ENCODE assay signal across 20 cellular contexts in the genomic region with DNA sequence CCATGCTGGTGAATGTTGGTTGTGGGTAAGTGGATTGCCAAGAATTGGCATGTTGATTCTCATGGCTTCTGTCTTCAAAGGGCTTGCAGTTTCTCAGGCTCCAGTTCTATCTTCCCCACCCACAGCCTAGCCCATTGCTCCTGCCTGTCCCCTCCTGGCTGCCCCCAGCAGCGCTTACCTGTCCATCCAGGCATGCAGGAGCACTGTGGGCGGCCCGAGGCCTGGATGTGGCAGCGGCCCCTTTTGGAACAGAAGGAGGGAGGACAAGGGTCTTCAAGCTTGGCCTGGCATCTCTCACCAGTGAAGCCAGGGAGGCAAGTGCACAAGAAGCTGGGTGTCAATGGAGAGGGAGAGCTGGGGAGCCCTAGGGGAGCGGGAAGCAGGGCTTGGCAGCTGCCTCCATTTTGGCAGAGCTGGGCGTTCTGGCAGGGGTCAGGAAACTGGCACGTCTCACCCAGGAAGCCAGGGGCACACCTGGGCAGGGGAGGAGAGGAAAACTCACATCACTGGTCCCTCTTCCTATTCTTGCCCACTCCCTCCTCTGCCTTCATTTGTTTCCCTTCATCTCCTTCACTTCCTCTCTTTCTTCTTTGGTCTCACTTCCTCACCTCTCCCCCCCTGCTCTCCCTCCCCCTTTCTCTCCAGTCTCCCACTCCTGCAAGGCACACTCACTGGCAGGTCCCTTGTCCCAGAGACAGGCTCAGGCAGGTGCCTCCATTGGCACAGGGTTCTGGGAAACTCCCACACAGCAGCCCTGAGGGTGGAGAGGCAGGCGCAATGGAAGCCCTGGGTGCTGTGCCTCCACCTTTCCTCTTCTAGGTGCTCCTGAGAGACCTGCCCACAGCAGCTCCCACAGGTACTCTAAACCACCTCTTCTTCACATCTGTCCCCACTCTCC. TPM values are rescaled to one million over a fixed set of nuclear protein-coding genes. Genes with fewer than 3 reads are reported as not detected.
DNase-seq lines count a peak whose midpoint lies in the region; ATAC-seq, FAIRE-seq and TF ChIP-seq lines count a peak whose summit lies in the region.
"Had no signal": no experiment of that assay in that cellular context is flagged by ENCODE, and none has a peak within 500 bp of the region (broad histone marks: within the 10 kb centered on the region; RNA-seq: fewer than 3 reads in every experiment).

No MANE protein-coding gene starts in this region.

- H3K27me3 Mint-ChIP-seq in stimulated activated naive CD8-positive, alpha-beta T cell treated with anti-CD3 and anti-CD28 coated beads, Interleukin-15, amount 100 ng/mL, for 72 hours: peaks cover 6% of the 10 kb centered on the region
- H3K27me3 Mint-ChIP-seq in memory B cell: no peaks in the 10 kb centered on the region
- H3K27me3 Mint-ChIP-seq: activated naive CD8-positive, alpha-beta T cell treated with anti-CD3 and anti-CD28 coated beads for 36 hours had no signal

- peak overlapping the region; percentile 61 to 71 for H3K27ac Mint-ChIP-seq in stimulated activated naive CD8-positive, alpha-beta T cell treated with anti-CD3 and anti-CD28 coated beads, Interleukin-15, amount 100 ng/mL, for 72 hours
- peak overlapping the region; percentile 79 for H3K27ac Mint-ChIP-seq in memory B cell
- H3K27ac Mint-ChIP-seq: activated naive CD8-positive, alpha-beta T cell treated with anti-CD3 and anti-CD28 coated beads for 36 hours; endodermal cell had no signal

- DNase-seq in stimulated activated naive CD8-positive, alpha-beta T cell treated with anti-CD3 and anti-CD28 coated beads, Interleukin-15, amount 100 ng/mL, for 72 hours: no peak
- no peak for DNase-seq in stimulated activated naive CD8-positive, alpha-beta T cell treated with anti-CD3 and anti-CD28 coated beads, Interleukin-15, Interleukin-2, amounts not matched to agents 100 U/mL and 50 U/mL, for 24 hours
- peak; percentile 52 for DNase-seq in bronchial epithelial cell (ENCODE audit: low read depth)
- DNase-seq in memory B cell (ENCODE audit: low spot score in 2 of 2): no peak
- DNase-seq in posterior vena cava (ENCODE audit: low spot score): no peak
- no peak for DNase-seq in NCI-H2081 (lab: John Stamatoyannopoulos, UW)
- no peak for DNase-seq in GDM1 (lab: John Stamatoyannopoulos, UW)
- DNase-seq: activated naive CD8-positive, alpha-beta T cell treated with anti-CD3 and anti-CD28 coated beads for 36 hours; COR-L47; endodermal cell; GF-D8; NCI-H1417 treated with DMSO at 0.1 percent for 48 hours; NCI-H446; occipital lobe; SJCRH30; stimulated activated naive CD4-positive, alpha-beta T cell; T1000 had no signal

- no peak overlapping the region for H3K4me3 Mint-ChIP-seq in stimulated activated naive CD8-positive, alpha-beta T cell treated with anti-CD3 and anti-CD28 coated beads, Interleukin-15, amount 100 ng/mL, for 72 hours
- H3K4me3 Mint-ChIP-seq in memory B cell: peak overlapping the region; percentile 28
- H3K4me3 Mint-ChIP-seq: activated naive CD8-positive, alpha-beta T cell treated with anti-CD3 and anti-CD28 coated beads for 36 hours; endodermal cell had no signal

- H3K36me3 Mint-ChIP-seq in memory B cell: no peaks in the 10 kb centered on the region
- H3K36me3 Mint-ChIP-seq: activated naive CD8-positive, alpha-beta T cell treated with anti-CD3 and anti-CD28 coated beads for 36 hours had no signal

- no peak for ATAC-seq in stimulated activated naive CD8-positive, alpha-beta T cell treated with anti-CD3 and anti-CD28 coated beads, Interleukin-15, amount 100 ng/mL, for 72 hours
- no peak for ATAC-seq in stimulated activated naive CD8-positive, alpha-beta T cell treated with anti-CD3 and anti-CD28 coated beads, Interleukin-15, Interleukin-2, amounts not matched to agents 100 U/mL and 50 U/mL, for 24 hours
- ATAC-seq in memory B cell (ENCODE audit: low read depth): no peak
- ATAC-seq in GM18868 (IDR thresholded peaks at IDR 0.05; ENCODE audit: unreplicated experiment): no peak

- H3K4me3 ChIP-seq in bronchial epithelial cell (ENCODE audit: low read depth, low read length): no peak overlapping the region
- H3K4me3 ChIP-seq: cardiac muscle cell, SJCRH30 had no signal

- H3K9me3 Mint-ChIP-seq in stimulated activated naive CD8-positive, alpha-beta T cell treated with anti-CD3 and anti-CD28 coated beads, Interleukin-15, amount 100 ng/mL, for 72 hours: no peaks in the 10 kb centered on the region
- no peaks in the 10 kb centered on the region for H3K9me3 Mint-ChIP-seq in memory B cell
- H3K9me3 Mint-ChIP-seq: activated naive CD8-positive, alpha-beta T cell treated with anti-CD3 and anti-CD28 coated beads for 36 hours; endodermal cell had no signal

- peaks cover 19% of the 10 kb centered on the region for H3K4me1 Mint-ChIP-seq in stimulated activated naive CD8-positive, alpha-beta T cell treated with anti-CD3 and anti-CD28 coated beads, Interleukin-15, amount 100 ng/mL, for 72 hours
- peaks cover 54% of the 10 kb centered on the region for H3K4me1 Mint-ChIP-seq in memory B cell

- no peaks in the 10 kb centered on the region for H3K27me3 ChIP-seq in bronchial epithelial cell (ENCODE audit: control insufficient read depth, insufficient read depth, low read length)
- H3K27me3 ChIP-seq: cardiac muscle cell had no signal

- intact Hi-C loops in posterior vena cava (cut with DNase I): no loop called here

- no peak for FAIRE-seq in bronchial epithelial cell (lab: Jason Lieb, UNC)
- FAIRE-seq: frontal cortex had no signal

- H3K36me3 ChIP-seq in bronchial epithelial cell (ENCODE audit: control insufficient read depth, insufficient read depth, low read length): no peaks in the 10 kb centered on the region
- H3K36me3 ChIP-seq: cardiac muscle cell, SJCRH30 had no signal

- no peak for TF ChIP-seq CTCF in bronchial epithelial cell (IDR thresholded peaks at IDR 0.05; ENCODE audit: insufficient read depth, low read length, severe bottlenecking)

RNA-seq across cellular contexts. Expression of gene NOTCH4, which starts 1.3 kb away (rescaled TPM):
- total RNA-seq in bronchial epithelial cell (0.26 and 0.38 TPM in 2 replicates), posterior vena cava (10 to 100 TPM; 17.3 to 24.1 TPM)

RNA-seq across cellular contexts. Expression of gene GPSM3, which starts 30.1 kb away (rescaled TPM):
- total RNA-seq in bronchial epithelial cell: 0.64 and 0.79 TPM in 2 replicates
- 10 to 100 TPM; 15.4 to 22.1 TPM for total RNA-seq in posterior vena cava

RNA-seq across cellular contexts. Expression of gene PBX2, which starts 32.6 kb away (rescaled TPM):
- total RNA-seq in bronchial epithelial cell: 16.3 and 19.3 TPM in 2 replicates
- total RNA-seq in posterior vena cava: 10 to 100 TPM; 49.4 to 53.1 TPM

RNA-seq across cellular contexts. Expression of gene AGER, which starts 38.5 kb away (rescaled TPM):
- total RNA-seq in bronchial epithelial cell (0.26 TPM in 2 replicates), posterior vena cava (1 to 10 TPM; 4.6 to 7.3 TPM)

RNA-seq across cellular contexts. Expression of gene RNF5, which starts 44.4 kb away (rescaled TPM):
- total RNA-seq in bronchial epithelial cell (29.2 and 50.5 TPM in 2 replicates), posterior vena cava (10 to 100 TPM; 43.2 to 46.7 TPM)

Comparison
In these comparisons a context has a peak if more than half of its experiments do, and no peak if none do; other contexts are left out.
1. RNA of gene NOTCH4, which starts 1.3 kb away (total RNA-seq): 17.3 to 24.1 TPM in posterior vena cava; 0.26 to 0.38 TPM in bronchial epithelial cell; every median in the first group is over 10 times any median in the second.